Comparison of ENCODE assay signal across 24 cellular contexts in genomic region chr2:232810444-232810843, GRCh38. TPM values are rescaled to one million over a fixed set of nuclear protein-coding genes. Genes with fewer than 3 reads are reported as not detected.
DNase-seq lines count a peak whose midpoint lies in the region; ATAC-seq, FAIRE-seq and TF ChIP-seq lines count a peak whose summit lies in the region.
"Had no signal": no experiment of that assay in that cellular context is flagged by ENCODE, and none has a peak within 500 bp of the region (broad histone marks: within the 10 kb centered on the region; RNA-seq: fewer than 3 reads in every experiment).

No MANE protein-coding gene starts in this region.

- FAIRE-seq in colon (lab: Jason Lieb, UNC), result peak; percentile 28
- FAIRE-seq: GM12878, GM19239 had no signal

- no peaks in the 10 kb centered on the region for H3K9me2 ChIP-seq in OCI-LY7 (ENCODE audit: insufficient read depth, low read length)

- peaks cover 26% of the 10 kb centered on the region for H3K4me1 ChIP-seq in left ventricle myocardium inferior
- peaks cover 8% of the 10 kb centered on the region for H3K4me1 ChIP-seq in OCI-LY7 (ENCODE audit: insufficient read depth, low read length, poor library complexity, severe bottlenecking)
- H3K4me1 ChIP-seq in psoas muscle, result peaks cover 8% of the 10 kb centered on the region
- no peaks in the 10 kb centered on the region for H3K4me1 ChIP-seq in esophagus squamous epithelium
- H3K4me1 ChIP-seq: BE2C, HAP-1 had no signal

- H3K36me3 ChIP-seq in left ventricle myocardium inferior (peaks cover 85% of the 10 kb centered on the region), OCI-LY7 (ENCODE audit: insufficient read depth, low read length) (peaks cover 81% of the 10 kb centered on the region), psoas muscle (ENCODE audit: insufficient read depth in 1 of 2, low read depth in 1 of 2) (peaks cover 16 to 96% of the 10 kb centered on the region in 2 donors), esophagus squamous epithelium (peaks cover 0 to 100% (median 29%) of the 10 kb centered on the region in 3 donors)

- ATAC-seq in left cardiac atrium (no peak), psoas muscle (peak in 1 of 4 donors; percentile 16), GM21737 (IDR thresholded peaks at IDR 0.05; ENCODE audit: unreplicated experiment) (no peak)
- ATAC-seq: GM12878 had no signal

- H3K4me2 ChIP-seq in OCI-LY7 (ENCODE audit: low read length), result no peak overlapping the region

- no peaks in the 10 kb centered on the region for H3K79me2 ChIP-seq in OCI-LY7 (ENCODE audit: insufficient read depth, low read depth, low read length)

- BruUV-seq in OCI-LY7 (replicated peaks; lab: Mats Ljungman, UMichigan), result no TSS peak

- CTCF ChIA-PET in OCI-LY7 (lab: Charles Lee; ENCODE audit: unreplicated experiment), result no interaction called here

- H3K9me3 ChIP-seq in left ventricle myocardium inferior (replicated peaks), result no peaks in the 10 kb centered on the region
- no peaks in the 10 kb centered on the region for H3K9me3 ChIP-seq in OCI-LY7 (ENCODE audit: low read length)
- no peaks in the 10 kb centered on the region for H3K9me3 ChIP-seq in psoas muscle
- no peaks in the 10 kb centered on the region for H3K9me3 ChIP-seq in esophagus squamous epithelium
- H3K9me3 ChIP-seq: BE2C, HAP-1 had no signal

- TF ChIP-seq CTCF in left ventricle myocardium inferior (IDR thresholded peaks at IDR 0.05; ENCODE audit: borderline replicate concordance), result no peak
- TF ChIP-seq CTCF in OCI-LY7 (conservative IDR thresholded peaks at IDR 0.05; ENCODE audit: low read length), result peak; percentile 40
- TF ChIP-seq CTCF in psoas muscle (IDR thresholded peaks at IDR 0.05), result no peak
- TF ChIP-seq CTCF in esophagus squamous epithelium (IDR thresholded peaks at IDR 0.05), result no peak

- H4K20me1 ChIP-seq in OCI-LY7 (ENCODE audit: insufficient read depth, low read length), result no peaks in the 10 kb centered on the region

- H3K27me3 ChIP-seq in left ventricle myocardium inferior (ENCODE audit: low read depth), result no peaks in the 10 kb centered on the region
- no peaks in the 10 kb centered on the region for H3K27me3 ChIP-seq in psoas muscle (ENCODE audit: insufficient read depth in 3 of 3, low read length in 2 of 3)
- no peaks in the 10 kb centered on the region for H3K27me3 ChIP-seq in esophagus squamous epithelium
- H3K27me3 ChIP-seq: BE2C had no signal

- DNase-seq in left ventricle myocardium inferior (no peak), left cardiac atrium (no peak), OCI-LY7 (ENCODE audit: low spot score) (no peak), psoas muscle (no peak), NCI-H1436 (lab: John Stamatoyannopoulos, UW) (no peak), esophagus squamous epithelium (lab: John Stamatoyannopoulos, UW) (no peak)
- DNase-seq: BE2C; C1 segment of cervical spinal cord; CD4-positive, CD25-positive, alpha-beta regulatory T cell; CD8-positive, alpha-beta memory T cell; COR-L47; DMS 273 treated with DMSO at 0.1 percent for 48 hours; DMS53; DND-41; EL; GM23248 had no signal

- WGBS in psoas muscle, 3 donors, result 90 to 96% (median 91%) methylated on average over 1 of the region's 1 CpG
- WGBS in esophagus squamous epithelium, 2 donors, result 86 to 93% methylated on average over 1 of the region's 1 CpG

- H3K27ac ChIP-seq in left ventricle myocardium inferior (replicated peaks), result peak overlapping the region; percentile 62
- H3K27ac ChIP-seq in OCI-LY7 (ENCODE audit: low read depth, low read length, poor library complexity, severe bottlenecking), result no peak overlapping the region
- H3K27ac ChIP-seq in psoas muscle, result peak overlapping the region; percentile 59
- H3K27ac ChIP-seq in esophagus squamous epithelium, result no peak overlapping the region
- H3K27ac ChIP-seq: GM23248 had no signal

- TF ChIP-seq POLR2A in esophagus squamous epithelium (IDR thresholded peaks at IDR 0.05), result no peak

- POLR2A ChIA-PET in OCI-LY7 (lab: Charles Lee), result interaction anchor here (0.6 to 0.8 kb wide), 2 partner anchors 25 to 1918 kb away, joined by 3 to 4 read pairs; no protein-coding TSS in a partner anchor

- H2AFZ ChIP-seq in OCI-LY7 (ENCODE audit: low read length), result no peak overlapping the region
- H2AFZ ChIP-seq: GM23248 had no signal

- H3K4me3 ChIP-seq in left ventricle myocardium inferior (no peak overlapping the region), OCI-LY7 (ENCODE audit: low read depth, low read length, poor library complexity, severe bottlenecking) (no peak overlapping the region), psoas muscle (no peak overlapping the region), esophagus squamous epithelium (no peak overlapping the region)
- H3K4me3 ChIP-seq: GM12878, GM23248, HAP-1 had no signal

- intact Hi-C loops in left ventricle myocardium inferior (cut with micrococcal nuclease) (no loop called here), left cardiac atrium (cut with DNase I) (no loop called here), OCI-LY7 (cut with micrococcal nuclease; ENCODE audit: unreplicated experiment) (loop anchor here (2.0 kb wide), 1 partner anchor 28 kb away; no protein-coding TSS in a partner anchor), psoas muscle (cut with DNase I) (no loop called here), esophagus squamous epithelium (cut with DNase I) (no loop called here)

RNA-seq across cellular contexts. Expression of gene KCNJ13, which starts 34.1 kb away (rescaled TPM):
- total RNA-seq in left ventricle myocardium inferior (not detected), left cardiac atrium (not detected), OCI-LY7 (2022) (not detected in 2 replicates), psoas muscle (not detected), esophagus squamous epithelium (not detected)
- not detected in 2 replicates for total RNA-seq in OCI-LY7 (2014; rRNA removed; shearing (Covaris generic))
- under 1 TPM in 1 of 3 donors, not detected in 2; 0.03 TPM for polyA plus RNA-seq in psoas muscle
- total RNA-seq: A172; CD4-positive, CD25-positive, alpha-beta regulatory T cell; CD8-positive, alpha-beta memory T cell; G401; GM12878; GM23248; HT1080 had no signal

RNA-seq across cellular contexts. Expression of gene SNORC, which starts 59.6 kb away (rescaled TPM):
- 1.0 TPM for total RNA-seq in left ventricle myocardium inferior
- total RNA-seq in left cardiac atrium, result 1 to 10 TPM in 1 of 2 donors, under 1 TPM in 1; 0.77 to 1.2 TPM
- 0.13 and 0.41 TPM in 2 replicates for total RNA-seq in OCI-LY7 (2014; rRNA removed; shearing (Covaris generic))
- 0.59 and 1.4 TPM in 2 replicates for total RNA-seq in OCI-LY7 (2022)
- 1 to 10 TPM in 1 of 4 donors, under 1 TPM in 3; 0.56 to 2.1 (median 0.60) TPM for total RNA-seq in psoas muscle
- polyA plus RNA-seq in psoas muscle, result 1 to 10 TPM in 1 of 3 donors, under 1 TPM in 2; 0.06 to 1.1 (median 0.64) TPM
- total RNA-seq in esophagus squamous epithelium, result under 1 TPM; 0.26 to 0.83 (median 0.66) TPM
- total RNA-seq: GM23248 had no signal
- polyA plus RNA-seq: CD8-positive, alpha-beta memory T cell had no signal

Comparison
In these comparisons a context has a peak if more than half of its experiments do, and no peak if none do; other contexts are left out.
1. H3K27ac ChIP-seq: peak in left ventricle myocardium inferior (single experiment) and psoas muscle (single experiment); none in OCI-LY7 (single experiment) and esophagus squamous epithelium (0 of 4).